12 cellular contexts compared by ENCODE assay signal in the genomic region with DNA sequence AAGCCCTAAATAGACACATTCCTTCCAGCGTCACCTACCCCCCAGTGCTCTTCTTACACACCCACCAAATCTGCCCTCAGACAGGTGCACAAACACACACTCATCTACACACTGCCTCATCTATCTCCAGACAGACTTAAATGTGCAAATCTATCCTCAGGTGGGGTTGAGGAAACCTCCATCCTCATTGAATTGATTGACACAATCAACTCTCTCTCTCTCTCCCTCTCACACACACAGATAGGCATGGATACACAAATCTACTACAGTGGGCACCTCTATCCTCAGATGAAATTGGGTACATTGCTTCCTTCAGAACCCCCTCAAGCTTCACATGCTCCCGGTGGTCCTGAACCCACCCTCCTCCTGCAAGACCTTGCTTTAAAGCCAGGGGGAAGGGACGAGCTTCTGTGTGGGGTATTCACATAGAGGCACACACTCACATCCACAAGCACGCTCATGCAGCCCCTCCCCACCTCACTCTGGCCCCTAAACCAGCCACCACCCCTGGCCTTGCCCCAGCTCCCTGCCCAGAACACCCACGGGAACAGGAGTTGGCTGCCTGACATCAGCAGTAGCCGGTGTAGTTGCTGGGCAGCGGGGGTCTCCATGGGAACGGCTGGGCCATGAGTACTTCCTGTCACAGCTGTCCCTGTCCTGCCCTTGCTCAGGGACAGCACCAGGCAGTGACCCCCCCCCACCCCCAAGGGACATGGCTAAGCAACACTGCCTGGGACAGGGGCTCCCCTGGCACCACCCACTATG. TPM values are rescaled to one million over a fixed set of nuclear protein-coding genes. Genes with fewer than 3 reads are reported as not detected.
DNase-seq lines count a peak whose midpoint lies in the region; ATAC-seq and TF ChIP-seq lines count a peak whose summit lies in the region.
"Had no signal": no experiment of that assay in that cellular context is flagged by ENCODE, and none has a peak within 500 bp of the region (broad histone marks: within the 10 kb centered on the region; RNA-seq: fewer than 3 reads in every experiment).

No MANE protein-coding gene starts in this region.

- H4K20me1 ChIP-seq in osteoblast (ENCODE audit: insufficient read depth, low read length): no peaks in the 10 kb centered on the region

- no peaks in the 10 kb centered on the region for H3K27me3 Mint-ChIP-seq in endodermal cell (ENCODE audit: insufficient read depth)

- H3K79me2 ChIP-seq in osteoblast (ENCODE audit: insufficient read depth, low read length): no peaks in the 10 kb centered on the region

- H3K27ac ChIP-seq in endodermal cell (ENCODE audit: low read depth, low read length) (no peak overlapping the region), osteoblast (ENCODE audit: low read depth, low read length) (no peak overlapping the region), RWPE1 (no peak overlapping the region)
- H3K27ac ChIP-seq: neutrophil had no signal

- 79 to 92% methylated on average over 4 to 8 of the region's 8 CpGs for WGBS in endodermal cell (ENCODE audit: insufficient coverage in 1 of 2, insufficient read length in 1 of 2), 2 experiments

- no peak overlapping the region for H3K27ac Mint-ChIP-seq in endodermal cell
- H3K27ac Mint-ChIP-seq: activated CD8-positive, alpha-beta T cell treated with anti-CD3 and anti-CD28 coated beads, Interleukin-2, amount 10 ng/mL, durations not matched to agents 7 days and 5 days; T-helper 1 cell treated with Interleukin-12 subunit alpha and Interleukin-12 subunit beta and Interleukin-4 antibody, amounts not matched to agents 30 μg/mL and 1 μg/mL, for 36 hours had no signal

- H3K9ac ChIP-seq in endodermal cell (ENCODE audit: extremely low read depth, low read length, poor library complexity, severe bottlenecking): no peak overlapping the region

- peak; percentile 26 for DNase-seq in H4 (ENCODE audit: low spot score)
- DNase-seq in NCI-H510A (lab: John Stamatoyannopoulos, UW): peak; percentile 47
- DNase-seq in endodermal cell: peak; percentile 48
- peak; percentile 76 for DNase-seq in osteoblast (ENCODE audit: insufficient read length, low spot score, missing footprints)
- no peak for DNase-seq in RWPE1 (ENCODE audit: low spot score)
- no peak for DNase-seq in activated CD4-positive, CD25-positive, alpha-beta regulatory T cell treated with anti-CD3 and anti-CD28 coated beads, Interleukin-2, amount 50 U/mL, for 72 hours
- DNase-seq: activated CD8-positive, alpha-beta T cell treated with anti-CD3 and anti-CD28 coated beads, Interleukin-2, amount 10 ng/mL, durations not matched to agents 7 days and 5 days; stimulated activated CD4-positive, alpha-beta T cell treated with anti-CD3 and anti-CD28 coated beads, Interleukin-2, amount 100 ng/mL, for 24 hours had no signal

- H3K27me3 ChIP-seq in endodermal cell (ENCODE audit: control insufficient read depth, insufficient read depth, low read length, poor library complexity, severe bottlenecking) (no peaks in the 10 kb centered on the region), osteoblast (ENCODE audit: insufficient read depth, low read length) (peaks cover 8% of the 10 kb centered on the region)

- peaks cover 43% of the 10 kb centered on the region for H3K4me1 Mint-ChIP-seq in endodermal cell

- no peak overlapping the region for H3K4me3 Mint-ChIP-seq in endodermal cell
- H3K4me3 Mint-ChIP-seq: activated CD8-positive, alpha-beta T cell treated with anti-CD3 and anti-CD28 coated beads, Interleukin-2, amount 10 ng/mL, durations not matched to agents 7 days and 5 days; T-helper 1 cell treated with Interleukin-12 subunit alpha and Interleukin-12 subunit beta and Interleukin-4 antibody, amounts not matched to agents 30 μg/mL and 1 μg/mL, for 36 hours had no signal

- H3K36me3 Mint-ChIP-seq in endodermal cell (ENCODE audit: low read depth): peaks cover 28% of the 10 kb centered on the region

- H3K4me3 ChIP-seq in endodermal cell (ENCODE audit: low read length) (no peak overlapping the region), osteoblast (ENCODE audit: insufficient read depth, low read length) (no peak overlapping the region)

- no peaks in the 10 kb centered on the region for H3K9me3 Mint-ChIP-seq in endodermal cell
- H3K9me3 Mint-ChIP-seq: T-helper 1 cell treated with Interleukin-12 subunit alpha and Interleukin-12 subunit beta and Interleukin-4 antibody, amounts not matched to agents 30 μg/mL and 1 μg/mL, for 36 hours had no signal

- no peak for TF ChIP-seq CTCF in endodermal cell (conservative IDR thresholded peaks at IDR 0.05)
- TF ChIP-seq CTCF in osteoblast (IDR thresholded peaks at IDR 0.05; ENCODE audit: extremely low read depth, low read depth, low read length): no peak
- no peak for TF ChIP-seq CTCF in RWPE1 (conservative IDR thresholded peaks at IDR 0.05; ENCODE audit: low read depth)

- ATAC-seq in GM18505 (IDR thresholded peaks at IDR 0.05; ENCODE audit: unreplicated experiment) (no peak), HG02623 (IDR thresholded peaks at IDR 0.05; ENCODE audit: unreplicated experiment) (no peak)
- ATAC-seq: activated CD8-positive, alpha-beta T cell treated with anti-CD3 and anti-CD28 coated beads, Interleukin-2, amount 10 ng/mL, durations not matched to agents 7 days and 5 days had no signal

- TF ChIP-seq POLR2A in GM18505 (IDR thresholded peaks at IDR 0.05; ENCODE audit: borderline replicate concordance, extremely low read depth, insufficient read depth, insufficient read length): no peak

- no peak overlapping the region for H2AFZ ChIP-seq in osteoblast (ENCODE audit: low read length)

- POLR2A ChIA-PET in RWPE1 (lab: Yijun Ruan, JAX; ENCODE audit: low non-redundant PET): interaction anchor here (0.6 to 0.8 kb wide), 2 partner anchors 15 to 22 kb away, joined by 3 read pairs; no protein-coding TSS in a partner anchor

- no peaks in the 10 kb centered on the region for H3K9me3 ChIP-seq in endodermal cell (ENCODE audit: control insufficient read depth, low read length)
- H3K9me3 ChIP-seq in osteoblast (ENCODE audit: low read depth, low read length): no peaks in the 10 kb centered on the region
- H3K9me3 ChIP-seq: neutrophil had no signal

- H3K4me2 ChIP-seq in osteoblast (ENCODE audit: insufficient read depth, low read length): no peak overlapping the region

- H3K36me3 ChIP-seq in endodermal cell (ENCODE audit: control insufficient read depth, insufficient read depth, low read length) (peaks cover 17% of the 10 kb centered on the region), osteoblast (ENCODE audit: insufficient read depth, low read length) (no peaks in the 10 kb centered on the region)
- H3K36me3 ChIP-seq: neutrophil had no signal

- H3K4me1 ChIP-seq in endodermal cell (ENCODE audit: control insufficient read depth, insufficient read depth, low read length) (no peaks in the 10 kb centered on the region), osteoblast (ENCODE audit: insufficient read depth, low read length) (no peaks in the 10 kb centered on the region)

- CTCF ChIA-PET in RWPE1 (lab: Yijun Ruan, JAX): no interaction called here

RNA-seq across cellular contexts. Expression of gene PCDH1, which starts 22.8 kb away (rescaled TPM):
- 1.2 and 6.6 TPM in 2 replicates for total RNA-seq in H4 (2014; rRNA removed; shearing (Covaris generic))
- total RNA-seq in endodermal cell (10 to 100 TPM; 45.4 to 69.7 TPM), osteoblast (0.29 and 1.4 TPM in 2 replicates)
- polyA plus RNA-seq in endodermal cell (2013, experiment 1 of 2): 17.2 TPM
- polyA plus RNA-seq in endodermal cell (2013, experiment 2 of 2): 13.5 TPM
- total RNA-seq: activated CD8-positive, alpha-beta T cell treated with anti-CD3 and anti-CD28 coated beads, Interleukin-2, amount 10 ng/mL, durations not matched to agents 7 days and 5 days had no signal

Comparison
In these comparisons a context has a peak if more than half of its experiments do, and no peak if none do; other contexts are left out.
1. DNase-seq: peak in H4 (single experiment), NCI-H510A (single experiment), endodermal cell (single experiment) and osteoblast (single experiment); none in RWPE1 (single experiment) and activated CD4-positive, CD25-positive, alpha-beta regulatory T cell treated with anti-CD3 and anti-CD28 coated beads, Interleukin-2, amount 50 U/mL, for 72 hours (single experiment).